In the genomic region with DNA sequence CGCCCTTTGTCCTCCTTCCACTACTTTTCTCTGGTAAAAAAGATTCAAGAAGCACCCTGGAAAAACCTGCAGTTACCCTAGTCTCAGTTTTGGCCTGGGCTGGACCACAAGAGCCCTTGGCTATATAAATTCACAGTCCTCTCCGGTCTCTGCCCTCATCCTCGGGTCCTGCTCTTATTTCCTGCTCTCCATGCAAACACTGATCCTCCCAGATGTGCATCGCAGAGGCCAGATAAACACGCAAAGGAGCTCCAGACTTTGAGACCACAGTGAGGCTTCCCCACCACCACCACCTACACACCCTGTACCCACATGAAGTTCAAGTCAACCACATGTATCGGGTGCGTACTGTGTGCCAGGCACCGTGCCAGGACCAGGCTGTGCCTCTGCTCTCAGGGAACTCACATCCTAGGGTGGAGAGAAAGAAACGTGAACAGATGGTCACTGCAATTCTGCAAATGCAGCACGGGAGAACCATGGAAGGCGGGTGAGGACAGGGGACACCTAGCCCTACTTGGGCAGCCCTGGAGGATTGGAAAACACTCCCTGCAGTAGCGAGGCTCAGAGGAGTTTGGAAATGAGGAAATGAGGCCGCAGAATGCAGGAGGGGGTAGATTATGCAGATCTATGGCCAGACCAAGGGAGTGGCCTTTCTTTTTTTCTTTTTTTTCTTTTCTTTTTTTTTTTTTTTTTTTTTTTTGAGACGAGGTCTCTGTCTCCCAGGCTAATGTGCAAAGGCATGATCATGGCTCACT, we compare ENCODE assay signal across 8 cellular contexts. TPM values are rescaled to one million over a fixed set of nuclear protein-coding genes. Genes with fewer than 3 reads are reported as not detected.
DNase-seq lines count a peak whose midpoint lies in the region; ATAC-seq and TF ChIP-seq lines count a peak whose summit lies in the region.

No MANE protein-coding gene starts in this region.

- ATAC-seq in HG03457 (IDR thresholded peaks at IDR 0.05; ENCODE audit: unreplicated experiment) (peak; percentile 7), heart left ventricle (peak; percentile 21 to 39 (median 26))

- H3K4me1 Mint-ChIP-seq in activated naive CD8-positive, alpha-beta T cell treated with anti-CD3 and anti-CD28 coated beads for 36 hours = peaks cover 34% of the 10 kb centered on the region

- peaks cover 9 to 50% (median 39%) of the 10 kb centered on the region in 12 donors for H3K4me1 ChIP-seq in heart left ventricle

- H3K27ac ChIP-seq in SK-N-MC (peak overlapping the region; percentile 89), heart left ventricle (peak overlapping the region; percentile 79 to 96 (median 92))

- DNase-seq in GM03348 (ENCODE audit: low spot score) (peak; percentile 63), SK-N-MC (ENCODE audit: low read depth, low spot score) (no peak), heart left ventricle (peak; percentile 48 to 84 (median 75)), posterior cingulate gyrus (peak in 9 of 10 donors; percentile 47 to 93 (median 70)), mesenteric fat pad (ENCODE audit: low spot score) (no peak), medulla oblongata (ENCODE audit: extremely low spot score) (no peak)
- DNase-seq in activated naive CD8-positive, alpha-beta T cell treated with anti-CD3 and anti-CD28 coated beads for 36 hours = peak; percentile 66

- TF ChIP-seq POLR2A in heart left ventricle (IDR thresholded peaks at IDR 0.05) = no peak

- peak overlapping the region; percentile 74 for H3K4me3 Mint-ChIP-seq in activated naive CD8-positive, alpha-beta T cell treated with anti-CD3 and anti-CD28 coated beads for 36 hours

- H3K4me3 ChIP-seq in SK-N-MC (peak overlapping the region; percentile 82), heart left ventricle (peak overlapping the region in 11 of 12 donors; percentile 18 to 66 (median 57))

- no peaks in the 10 kb centered on the region for H3K27me3 ChIP-seq in heart left ventricle

- no peak for TF ChIP-seq CTCF in heart left ventricle (IDR thresholded peaks at IDR 0.05)

- 14 to 20% (median 16%) methylated on average over 14 of the region's 14 CpGs for WGBS in heart left ventricle, 4 donors

- peaks cover 19% of the 10 kb centered on the region for H3K36me3 Mint-ChIP-seq in activated naive CD8-positive, alpha-beta T cell treated with anti-CD3 and anti-CD28 coated beads for 36 hours

- H3K36me3 ChIP-seq in SK-N-MC (ENCODE audit: insufficient read depth, low read length) (peaks cover 12% of the 10 kb centered on the region; the same call in 1 of the 2 replicates), heart left ventricle (peaks cover 3 to 34% (median 33%) of the 10 kb centered on the region in 9 donors)

- peak overlapping the region; percentile 83 for H3K27ac Mint-ChIP-seq in activated naive CD8-positive, alpha-beta T cell treated with anti-CD3 and anti-CD28 coated beads for 36 hours

- H3K9me3 ChIP-seq in SK-N-MC (ENCODE audit: low read depth, low read length) = no peaks in the 10 kb centered on the region
- H3K9me3 ChIP-seq in heart left ventricle = no peaks in the 10 kb centered on the region

- H3K9ac ChIP-seq in SK-N-MC (ENCODE audit: insufficient read length) = peak overlapping the region; percentile 61

- H3K27me3 Mint-ChIP-seq in activated naive CD8-positive, alpha-beta T cell treated with anti-CD3 and anti-CD28 coated beads for 36 hours = peaks cover 13% of the 10 kb centered on the region

- H3K9me3 Mint-ChIP-seq in activated naive CD8-positive, alpha-beta T cell treated with anti-CD3 and anti-CD28 coated beads for 36 hours = no peaks in the 10 kb centered on the region

- intact Hi-C loops in heart left ventricle (cut with DNase I) (loop anchor here in 9 of 10 donors (1.0 to 10.0 kb wide), 14 partner anchors 11 to 265 kb away; partner anchors contain the start of genes BCS1L (in 5 of the 9), ZNF142 (in 5 of the 9), CNOT9 (in 4 of the 9) and USP37 (in 4 of the 9)), posterior cingulate gyrus (cut with DNase I) (loop anchor here (1.0 to 2.0 kb wide), 3 partner anchors 59 to 241 kb away; no protein-coding TSS in a partner anchor)

RNA-seq across cellular contexts. Expression of gene CTDSP1, which starts 7.5 kb away (rescaled TPM):
- 10 to 100 TPM; 67.8 to 73.5 TPM for total RNA-seq in activated naive CD8-positive, alpha-beta T cell treated with anti-CD3 and anti-CD28 coated beads for 36 hours
- total RNA-seq in heart left ventricle (100 to 1,000 TPM in 2 of 9 donors, 10 to 100 TPM in 7; 67.4 to 115 (median 93.8) TPM), mesenteric fat pad (123 TPM)
- 100 to 1,000 TPM in 1 of 2 donors, 10 to 100 TPM in 1; 74.4 to 121 TPM for polyA plus RNA-seq in heart left ventricle

RNA-seq across cellular contexts. Expression of gene VIL1, which starts 11.8 kb away (rescaled TPM):
- not detected for total RNA-seq in activated naive CD8-positive, alpha-beta T cell treated with anti-CD3 and anti-CD28 coated beads for 36 hours
- total RNA-seq in heart left ventricle (not detected), mesenteric fat pad (0.55 TPM)
- polyA plus RNA-seq in heart left ventricle = under 1 TPM; 0.04 to 0.07 TPM

RNA-seq across cellular contexts. Expression of gene SLC11A1, which starts 25.1 kb away (rescaled TPM):
- under 1 TPM; 0.08 TPM for total RNA-seq in activated naive CD8-positive, alpha-beta T cell treated with anti-CD3 and anti-CD28 coated beads for 36 hours
- total RNA-seq in heart left ventricle = 10 to 100 TPM in 2 of 9 donors, 1 to 10 TPM in 6, under 1 TPM in 1; 0.96 to 31.0 (median 4.3) TPM
- polyA plus RNA-seq in heart left ventricle = 1 to 10 TPM; 4.5 to 8.9 TPM
- 122 TPM for total RNA-seq in mesenteric fat pad

RNA-seq across cellular contexts. Expression of gene CATIP, which starts 50.5 kb away (rescaled TPM):
- total RNA-seq in activated naive CD8-positive, alpha-beta T cell treated with anti-CD3 and anti-CD28 coated beads for 36 hours = not detected
- total RNA-seq in heart left ventricle (under 1 TPM in 1 of 9 donors, not detected in 8; 0.18 TPM), mesenteric fat pad (not detected)
- polyA plus RNA-seq in heart left ventricle = under 1 TPM in 1 of 2 donors, not detected in 1; 0.07 TPM

Comparison
In these comparisons a context has a peak if more than half of its experiments do, and no peak if none do; other contexts are left out.
1. DNase-seq: peak in GM03348 (single experiment), activated naive CD8-positive, alpha-beta T cell treated with anti-CD3 and anti-CD28 coated beads for 36 hours (single experiment), heart left ventricle (5 of 5) and posterior cingulate gyrus (9 of 10); none in SK-N-MC (single experiment), mesenteric fat pad (single experiment) and medulla oblongata (single experiment).